In the genomic region with DNA sequence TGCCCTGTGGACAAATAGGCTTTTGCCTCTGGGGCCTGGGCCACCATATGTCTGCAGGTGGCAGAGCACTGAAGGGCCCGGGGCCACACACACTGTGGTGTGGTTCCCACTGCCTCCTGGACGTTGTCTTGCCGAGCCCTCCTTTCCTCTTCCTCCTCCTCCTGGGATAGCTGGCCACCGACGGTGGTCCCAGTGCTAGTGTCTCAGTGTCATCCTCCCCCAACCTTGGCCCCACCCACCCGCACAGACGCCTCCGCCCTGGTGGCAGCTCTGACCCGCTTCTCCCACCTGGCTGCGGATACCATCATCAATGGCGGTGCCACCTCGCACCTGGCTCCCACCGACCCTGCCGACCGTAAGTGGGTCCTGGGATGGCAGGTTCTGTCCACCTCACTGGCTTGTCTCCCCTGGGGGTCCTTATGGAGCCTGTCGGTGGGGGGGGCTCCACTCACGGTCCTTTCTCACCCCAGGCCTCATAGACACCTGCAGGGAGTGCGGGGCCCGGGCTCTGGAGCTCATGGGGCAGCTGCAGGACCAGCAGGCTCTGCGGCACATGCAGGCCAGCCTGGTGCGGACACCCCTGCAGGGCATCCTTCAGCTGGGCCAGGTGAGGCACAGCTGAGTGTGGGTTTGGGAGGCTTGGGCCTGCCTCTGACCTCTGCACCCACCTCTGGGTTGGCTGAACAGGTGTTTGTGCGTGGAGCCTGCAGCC, we compare ENCODE assay signal across 1 cellular context.
TF ChIP-seq lines count a peak whose summit lies in the region.

No MANE protein-coding gene starts in this region.

TF ChIP-seq in SK-N-SH treated with all-trans-retinoic acid at 6 μM for 48 hours, 23 proteins besides CTCF, POLR2A, EP300 and RAD21 (continued from another document):
- TF ChIP-seq, protein P1, sequence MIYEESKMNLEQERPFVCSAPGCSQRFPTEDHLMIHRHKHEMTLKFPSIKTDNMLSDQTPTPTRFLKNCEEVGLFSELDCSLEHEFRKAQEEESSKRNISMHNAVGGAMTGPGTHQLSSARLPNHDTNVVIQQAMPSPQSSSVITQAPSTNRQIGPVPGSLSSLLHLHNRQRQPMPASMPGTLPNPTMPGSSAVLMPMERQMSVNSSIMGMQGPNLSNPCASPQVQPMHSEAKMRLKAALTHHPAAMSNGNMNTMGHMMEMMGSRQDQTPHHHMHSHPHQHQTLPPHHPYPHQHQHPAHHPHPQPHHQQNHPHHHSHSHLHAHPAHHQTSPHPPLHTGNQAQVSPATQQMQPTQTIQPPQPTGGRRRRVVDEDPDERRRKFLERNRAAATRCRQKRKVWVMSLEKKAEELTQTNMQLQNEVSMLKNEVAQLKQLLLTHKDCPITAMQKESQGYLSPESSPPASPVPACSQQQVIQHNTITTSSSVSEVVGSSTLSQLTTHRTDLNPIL (CRISPR knock-in tag; IDR thresholded peaks at IDR 0.05; ENCODE audit: low read depth): no peak
- no peak for TF ChIP-seq OSR1 (CRISPR knock-in tag; IDR thresholded peaks at IDR 0.05)
- TF ChIP-seq, protein P2, sequence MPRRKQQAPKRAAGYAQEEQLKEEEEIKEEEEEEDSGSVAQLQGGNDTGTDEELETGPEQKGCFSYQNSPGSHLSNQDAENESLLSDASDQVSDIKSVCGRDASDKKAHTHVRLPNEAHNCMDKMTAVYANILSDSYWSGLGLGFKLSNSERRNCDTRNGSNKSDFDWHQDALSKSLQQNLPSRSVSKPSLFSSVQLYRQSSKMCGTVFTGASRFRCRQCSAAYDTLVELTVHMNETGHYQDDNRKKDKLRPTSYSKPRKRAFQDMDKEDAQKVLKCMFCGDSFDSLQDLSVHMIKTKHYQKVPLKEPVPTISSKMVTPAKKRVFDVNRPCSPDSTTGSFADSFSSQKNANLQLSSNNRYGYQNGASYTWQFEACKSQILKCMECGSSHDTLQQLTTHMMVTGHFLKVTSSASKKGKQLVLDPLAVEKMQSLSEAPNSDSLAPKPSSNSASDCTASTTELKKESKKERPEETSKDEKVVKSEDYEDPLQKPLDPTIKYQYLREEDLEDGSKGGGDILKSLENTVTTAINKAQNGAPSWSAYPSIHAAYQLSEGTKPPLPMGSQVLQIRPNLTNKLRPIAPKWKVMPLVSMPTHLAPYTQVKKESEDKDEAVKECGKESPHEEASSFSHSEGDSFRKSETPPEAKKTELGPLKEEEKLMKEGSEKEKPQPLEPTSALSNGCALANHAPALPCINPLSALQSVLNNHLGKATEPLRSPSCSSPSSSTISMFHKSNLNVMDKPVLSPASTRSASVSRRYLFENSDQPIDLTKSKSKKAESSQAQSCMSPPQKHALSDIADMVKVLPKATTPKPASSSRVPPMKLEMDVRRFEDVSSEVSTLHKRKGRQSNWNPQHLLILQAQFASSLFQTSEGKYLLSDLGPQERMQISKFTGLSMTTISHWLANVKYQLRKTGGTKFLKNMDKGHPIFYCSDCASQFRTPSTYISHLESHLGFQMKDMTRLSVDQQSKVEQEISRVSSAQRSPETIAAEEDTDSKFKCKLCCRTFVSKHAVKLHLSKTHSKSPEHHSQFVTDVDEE (CRISPR knock-in tag; IDR thresholded peaks at IDR 0.05): no peak
- no peak for TF ChIP-seq ZC3H10 (CRISPR knock-in tag; IDR thresholded peaks at IDR 0.05)
- no peak for TF ChIP-seq TCF4 (CRISPR knock-in tag; IDR thresholded peaks at IDR 0.05; ENCODE audit: borderline replicate concordance)
- TF ChIP-seq ISL1 (CRISPR knock-in tag; IDR thresholded peaks at IDR 0.05): no peak
- no peak for TF ChIP-seq ZNF565 (CRISPR knock-in tag; conservative IDR thresholded peaks at IDR 0.05; ENCODE audit: low read depth)
- TF ChIP-seq, protein P3, sequence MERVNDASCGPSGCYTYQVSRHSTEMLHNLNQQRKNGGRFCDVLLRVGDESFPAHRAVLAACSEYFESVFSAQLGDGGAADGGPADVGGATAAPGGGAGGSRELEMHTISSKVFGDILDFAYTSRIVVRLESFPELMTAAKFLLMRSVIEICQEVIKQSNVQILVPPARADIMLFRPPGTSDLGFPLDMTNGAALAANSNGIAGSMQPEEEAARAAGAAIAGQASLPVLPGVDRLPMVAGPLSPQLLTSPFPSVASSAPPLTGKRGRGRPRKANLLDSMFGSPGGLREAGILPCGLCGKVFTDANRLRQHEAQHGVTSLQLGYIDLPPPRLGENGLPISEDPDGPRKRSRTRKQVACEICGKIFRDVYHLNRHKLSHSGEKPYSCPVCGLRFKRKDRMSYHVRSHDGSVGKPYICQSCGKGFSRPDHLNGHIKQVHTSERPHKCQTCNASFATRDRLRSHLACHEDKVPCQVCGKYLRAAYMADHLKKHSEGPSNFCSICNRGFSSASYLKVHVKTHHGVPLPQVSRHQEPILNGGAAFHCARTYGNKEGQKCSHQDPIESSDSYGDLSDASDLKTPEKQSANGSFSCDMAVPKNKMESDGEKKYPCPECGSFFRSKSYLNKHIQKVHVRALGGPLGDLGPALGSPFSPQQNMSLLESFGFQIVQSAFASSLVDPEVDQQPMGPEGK (CRISPR knock-in tag; IDR thresholded peaks at IDR 0.05; ENCODE audit: borderline replicate concordance): no peak
- TF ChIP-seq ARNTL (CRISPR knock-in tag; IDR thresholded peaks at IDR 0.05; ENCODE audit: borderline replicate concordance, low read depth): no peak
- no peak for TF ChIP-seq CSDC2 (CRISPR knock-in tag; IDR thresholded peaks at IDR 0.05)
- no peak for TF ChIP-seq ZFP30 (CRISPR knock-in tag; IDR thresholded peaks at IDR 0.05)
